In genomic region chr7:10122573-10123100, GRCh38 we compare ENCODE assay signal across 10 cellular contexts.
DNase-seq lines count a peak whose midpoint lies in the region; ATAC-seq and TF ChIP-seq lines count a peak whose summit lies in the region.
"Had no signal": no experiment of that assay in that cellular context is flagged by ENCODE, and none has a peak within 500 bp of the region (broad histone marks: within the 10 kb centered on the region; RNA-seq: fewer than 3 reads in every experiment).

No MANE protein-coding gene starts in this region.

- no peak for TF ChIP-seq CTCF in GM10248 (IDR thresholded peaks at IDR 0.05; ENCODE audit: control extremely low read depth, extremely low read depth, low read depth, missing control alignments)

- DNase-seq in NCI-H2171 treated with DMSO at 0.1 percent for 48 hours (lab: John Stamatoyannopoulos, UW) = peak; percentile 43
- DNase-seq in NCI-H2171 (lab: John Stamatoyannopoulos, UW) = no peak
- peak; percentile 7 for DNase-seq in iPS-NIHi7 (ENCODE audit: extremely low spot score)
- DNase-seq in NAMALWA (ENCODE audit: low spot score) = no peak
- no peak for DNase-seq in GM10248 (ENCODE audit: extremely low spot score)

- H3K27ac ChIP-seq in angular gyrus (ENCODE audit: low read depth, low read length) (peak overlapping the region; percentile 78), temporal lobe (ENCODE audit: low read depth, low read length) (peak overlapping the region; percentile 90)
- H3K27ac ChIP-seq: A549, SJCRH30 had no signal

- CTCF ChIA-PET in GM10248 (lab: Yijun Ruan, JAX) = interaction anchor here (0.8 to 1.2 kb wide), 4 partner anchors 9 to 37 kb away, joined by 3 read pairs; no protein-coding TSS in a partner anchor

- ATAC-seq in HG03175 (IDR thresholded peaks at IDR 0.05; ENCODE audit: unreplicated experiment) = no peak
- ATAC-seq: A549 had no signal

- POLR2A ChIA-PET in GM10248 (lab: Yijun Ruan, JAX) = no interaction called here

Comparison
In these comparisons a context has a peak if more than half of its experiments do, and no peak if none do; other contexts are left out.
1. DNase-seq: peak in NCI-H2171 treated with DMSO at 0.1 percent for 48 hours (single experiment) and iPS-NIHi7 (single experiment); none in NCI-H2171 (single experiment), NAMALWA (single experiment) and GM10248 (single experiment).